Comparison of ENCODE assay signal across 18 cellular contexts in genomic region chr4:34964613-34965012, GRCh38.
DNase-seq lines count a peak whose midpoint lies in the region; ATAC-seq and TF ChIP-seq lines count a peak whose summit lies in the region.
"Had no signal": no experiment of that assay in that cellular context is flagged by ENCODE, and none has a peak within 500 bp of the region (broad histone marks: within the 10 kb centered on the region; RNA-seq: fewer than 3 reads in every experiment).

No MANE protein-coding gene starts in this region.

- no peaks in the 10 kb centered on the region for H3K9me2 ChIP-seq in SU-DHL-6 (replicated peaks; ENCODE audit: insufficient read depth, low read length)
- H3K9me2 ChIP-seq: SK-N-SH had no signal

- no peaks in the 10 kb centered on the region for H3K9me3 ChIP-seq in SU-DHL-6 (ENCODE audit: insufficient read depth, low read length)
- H3K9me3 ChIP-seq in iPS-20b (ENCODE audit: insufficient read depth, low read depth, low read length): no peaks in the 10 kb centered on the region
- H3K9me3 ChIP-seq: BLaER1, Peyer's patch, SK-N-SH had no signal

- DNase-seq in DMS53 (lab: John Stamatoyannopoulos, UW) (peak; percentile 11), DMS53 treated with DMSO at 0.1 percent for 48 hours (lab: John Stamatoyannopoulos, UW; ENCODE audit: unreplicated experiment) (no peak)
- DNase-seq in stimulated activated CD4-positive, alpha-beta T cell treated with anti-CD3 and anti-CD28 coated beads, Interleukin-2, amount 100 ng/mL, for 24 hours: no peak
- DNase-seq: CD8-positive, alpha-beta T cell; GOT3; NCI-H1417 treated with DMSO at 0.1 percent for 48 hours; NCI-H510A treated with DMSO at 0.1 percent for 48 hours; Peyer's patch; SHP77; SK-N-SH had no signal

- no peaks in the 10 kb centered on the region for H3K79me2 ChIP-seq in SU-DHL-6 (ENCODE audit: insufficient read depth, low read length)

- ATAC-seq in GM18511 (IDR thresholded peaks at IDR 0.05; ENCODE audit: unreplicated experiment) (no peak), HG02970 (IDR thresholded peaks at IDR 0.05; ENCODE audit: low FRiP score, unreplicated experiment) (no peak), HG03565 (IDR thresholded peaks at IDR 0.05; ENCODE audit: unreplicated experiment) (no peak)
- ATAC-seq: CD8-positive, alpha-beta T cell had no signal

- H2AFZ ChIP-seq in SU-DHL-6 (ENCODE audit: low read depth, low read length, severe bottlenecking): peak overlapping the region; percentile 27

- H3K9ac ChIP-seq in SU-DHL-6 (ENCODE audit: low read length): no peak overlapping the region
- H3K9ac ChIP-seq in iPS-20b (ENCODE audit: low read depth, low read length): peak overlapping the region; percentile 31
- H3K9ac ChIP-seq: BLaER1, SK-N-SH had no signal

- H3K27ac ChIP-seq in SU-DHL-6 (ENCODE audit: low read depth, low read length) (no peak overlapping the region), iPS-20b (ENCODE audit: low read length) (peak overlapping the region; percentile 57)
- H3K27ac ChIP-seq: 22Rv1, BLaER1, HL-60, Peyer's patch had no signal

- no peaks in the 10 kb centered on the region for H3F3A ChIP-seq in SU-DHL-6 (ENCODE audit: insufficient read depth)

- H3K4me3 ChIP-seq in SU-DHL-6 (ENCODE audit: insufficient read depth, low read length, poor library complexity, severe bottlenecking) (no peak overlapping the region), iPS-20b (ENCODE audit: low read length) (no peak overlapping the region)
- H3K4me3 ChIP-seq: BLaER1, Peyer's patch had no signal

- H3K36me3 ChIP-seq in SU-DHL-6 (ENCODE audit: low read length) (no peaks in the 10 kb centered on the region), iPS-20b (ENCODE audit: insufficient read depth, low read depth, low read length) (no peaks in the 10 kb centered on the region)
- H3K36me3 ChIP-seq: BLaER1, Peyer's patch had no signal

- H3K4me1 ChIP-seq in iPS-20b (ENCODE audit: insufficient read depth, low read length): peaks cover 12% of the 10 kb centered on the region
- H3K4me1 ChIP-seq: BLaER1, Peyer's patch had no signal

- H3K27me3 ChIP-seq in SU-DHL-6 (ENCODE audit: low read length) (no peaks in the 10 kb centered on the region), iPS-20b (ENCODE audit: insufficient read depth, low read length) (no peaks in the 10 kb centered on the region)
- H3K27me3 ChIP-seq: BLaER1, Peyer's patch had no signal

- no peaks in the 10 kb centered on the region for H4K20me1 ChIP-seq in SU-DHL-6 (ENCODE audit: low read depth, low read length)
- H4K20me1 ChIP-seq: BLaER1 had no signal

- no peak overlapping the region for H3K4me2 ChIP-seq in SU-DHL-6 (ENCODE audit: low read depth, low read length, poor library complexity, severe bottlenecking)
- H3K4me2 ChIP-seq: BLaER1, SK-N-SH had no signal

- TF ChIP-seq CTCF in SU-DHL-6 (IDR thresholded peaks at IDR 0.05; ENCODE audit: insufficient read depth, low read length, poor library complexity, severe bottlenecking): no peak
